In the genomic region with DNA sequence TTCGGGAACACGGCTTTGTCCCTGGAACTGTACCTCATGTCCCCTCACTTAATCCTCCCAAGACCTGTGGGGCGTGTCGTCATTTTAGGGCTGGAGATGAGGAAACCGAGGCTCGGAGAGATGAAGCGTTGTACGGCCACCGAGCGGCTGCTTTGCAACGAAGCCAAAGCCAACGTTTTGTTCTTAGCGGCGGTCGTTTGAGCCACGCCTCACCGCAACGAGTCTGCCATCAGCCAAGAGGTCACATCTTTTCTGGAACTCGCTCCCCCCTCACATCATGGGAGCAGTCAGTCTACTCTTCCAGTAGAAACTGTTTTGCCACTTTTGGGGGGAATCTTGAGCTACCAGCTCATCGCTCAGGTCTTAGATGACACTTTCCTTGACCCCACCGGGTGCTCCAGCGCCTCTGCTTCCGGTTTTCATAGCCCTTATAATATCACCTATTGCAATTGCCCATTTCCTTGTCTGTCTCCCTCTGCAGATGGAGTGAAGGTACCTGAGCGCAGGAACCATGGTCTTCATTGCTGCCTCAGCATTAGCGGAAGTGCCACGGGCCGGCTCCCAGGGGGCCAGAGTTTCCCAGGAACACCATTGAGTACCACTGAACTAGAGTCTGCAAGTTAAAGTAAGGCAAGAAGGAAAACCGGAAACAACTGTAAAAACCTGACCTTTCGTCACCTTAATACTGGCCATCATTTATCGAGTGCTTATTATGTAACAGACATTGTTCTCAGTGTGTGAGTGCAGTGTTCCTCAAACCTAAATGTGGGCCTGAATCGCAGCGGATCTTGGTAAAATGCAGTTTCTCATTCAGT, we compare ENCODE assay signal across 7 cellular contexts. TPM values are rescaled to one million over a fixed set of nuclear protein-coding genes. Genes with fewer than 3 reads are reported as not detected.
A peak's percentile ranks its signal among the peaks of the same experiment; 100 is the strongest.
DNase-seq lines count a peak whose midpoint lies in the region; ATAC-seq, FAIRE-seq and TF ChIP-seq lines count a peak whose summit lies in the region.

No MANE protein-coding gene starts in this region.

- no peaks in the 10 kb centered on the region for H3K27me3 ChIP-seq in MG63
- no peaks in the 10 kb centered on the region for H3K27me3 ChIP-seq in bronchial epithelial cell (ENCODE audit: control insufficient read depth, insufficient read depth, low read length)
- H3K27me3 ChIP-seq in vagina: no peaks in the 10 kb centered on the region

- H3K4me1 ChIP-seq in vagina: peaks cover 79% of the 10 kb centered on the region

- DNase-seq in MG63 (no peak), bronchial epithelial cell (ENCODE audit: low read depth) (no peak), memory B cell (ENCODE audit: low spot score in 2 of 2) (no peak), vagina (ENCODE audit: extremely low spot score in 2 of 2) (no peak), GDM1 (lab: John Stamatoyannopoulos, UW) (no peak)

- TF ChIP-seq POLR2A in vagina (IDR thresholded peaks at IDR 0.05): no peak

- no peaks in the 10 kb centered on the region for H3K9me3 Mint-ChIP-seq in memory B cell

- H3K4me3 ChIP-seq in MG63 (peak overlapping the region; percentile 60), bronchial epithelial cell (ENCODE audit: low read depth, low read length) (peak overlapping the region; percentile 54), vagina (peak overlapping the region; percentile 68 to 72)

- TF ChIP-seq CTCF in bronchial epithelial cell (IDR thresholded peaks at IDR 0.05; ENCODE audit: insufficient read depth, low read length, severe bottlenecking): no peak
- TF ChIP-seq CTCF in vagina (IDR thresholded peaks at IDR 0.05): no peak

- no peaks in the 10 kb centered on the region for H3K9me3 ChIP-seq in MG63
- H3K9me3 ChIP-seq in vagina: no peaks in the 10 kb centered on the region

- H3K36me3 Mint-ChIP-seq in memory B cell: peaks cover 3% of the 10 kb centered on the region

- ATAC-seq in GM18907 (IDR thresholded peaks at IDR 0.05; ENCODE audit: unreplicated experiment) (peak; percentile 14), memory B cell (ENCODE audit: low read depth) (peak; percentile 7), HG02678 (IDR thresholded peaks at IDR 0.05; ENCODE audit: unreplicated experiment) (no peak)

- no peak for FAIRE-seq in bronchial epithelial cell (lab: Jason Lieb, UNC)

- H3K27me3 Mint-ChIP-seq in memory B cell: no peaks in the 10 kb centered on the region

- intact Hi-C loops in vagina (cut with DNase I): loop anchor here (10.0 kb wide), 1 partner anchor 111 kb away; the partner anchor contains the start of gene WNK1

- peak overlapping the region; percentile 91 for H3K27ac Mint-ChIP-seq in memory B cell

- peak overlapping the region; percentile 85 for H3K4me3 Mint-ChIP-seq in memory B cell

- peak overlapping the region; percentile 98 for H3K27ac ChIP-seq in vagina

- H3K4me1 Mint-ChIP-seq in memory B cell: peaks cover 30% of the 10 kb centered on the region

- H3K36me3 ChIP-seq in MG63: peaks cover 9% of the 10 kb centered on the region; the same call in 1 of the 2 replicates
- no peaks in the 10 kb centered on the region for H3K36me3 ChIP-seq in bronchial epithelial cell (ENCODE audit: control insufficient read depth, insufficient read depth, low read length)
- no peaks in the 10 kb centered on the region for H3K36me3 ChIP-seq in vagina

RNA-seq across cellular contexts. Expression of gene NINJ2, which starts 19.6 kb away (rescaled TPM):
- total RNA-seq in MG63 (2014; rRNA removed; shearing (Covaris generic); ENCODE audit: low replicate concordance): 3.1 TPM in 1 of 2 replicates, not detected in the other
- total RNA-seq in bronchial epithelial cell (0.26 TPM in 2 replicates), vagina (23.8 TPM)
